Comparison of ENCODE assay signal across 3 cellular contexts in the genomic region with DNA sequence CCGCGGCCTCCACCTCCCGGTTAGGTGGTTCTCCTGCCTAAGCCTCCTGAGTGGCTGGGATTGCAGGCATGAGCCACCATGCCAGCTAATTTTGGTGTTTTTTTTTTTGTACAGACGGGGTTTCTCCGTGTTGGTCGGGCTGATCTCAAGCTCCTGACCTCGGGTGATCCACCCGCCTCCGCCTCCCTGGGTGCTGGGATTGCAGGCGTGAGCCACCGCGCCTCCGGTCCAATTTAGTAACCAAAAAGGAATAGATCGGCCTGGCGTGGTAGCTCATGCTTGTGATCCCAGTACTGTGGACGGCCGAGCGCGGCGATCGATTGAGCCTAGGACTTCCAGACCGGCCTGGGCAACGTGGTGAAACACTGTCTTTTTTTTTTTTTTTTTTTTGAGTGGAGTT. TPM values are rescaled to one million over a fixed set of nuclear protein-coding genes. Genes with fewer than 3 reads are reported as not detected.
"Had no signal": no experiment of that assay in that cellular context is flagged by ENCODE, and none has a peak within 500 bp of the region (broad histone marks: within the 10 kb centered on the region; RNA-seq: fewer than 3 reads in every experiment).

No MANE protein-coding gene starts in this region.

RNA-seq across cellular contexts. Expression of a gene that starts 12.6 kb away (rescaled TPM):
- total RNA-seq: HepG2, HT-29 had no signal
- polyA plus RNA-seq: IgD-negative memory B cell had no signal
